ENCODE assay signal across 40 cellular contexts in genomic region chr2:32723467-32724079, GRCh38.
"Had no signal": no experiment of that assay in that cellular context is flagged by ENCODE, and none has a peak within 500 bp of the region (broad histone marks: within the 10 kb centered on the region; RNA-seq: fewer than 3 reads in every experiment).

No MANE protein-coding gene starts in this region.

- H3K4me1 ChIP-seq: breast epithelium had no signal

- H3K9me3 ChIP-seq: adrenal gland, ascending aorta, body of pancreas, breast epithelium had no signal

- H3K9me3 Mint-ChIP-seq: activated naive CD4-positive, alpha-beta T cell treated with anti-CD3 and anti-CD28 coated beads, Interleukin-2, amount 50 U/mL, for 24 hours; activated naive CD4-positive, alpha-beta T cell treated with anti-CD3 and anti-CD28 coated beads, Interleukin-2, amount 50 U/mL, for 72 hours; activated T-cell treated with anti-CD3 and anti-CD28 coated beads, Interleukin-2, amount 50 U/mL, for 4 hours; activated T-helper 2 cell treated with anti-CD3 and anti-CD28 coated beads, Interferon-gamma antibody, Interleukin-2, Interleukin-4, amounts not matched to agents 10 μg/mL and 5 μg/mL and 100 μg/mL, durations not matched to agents 14 hours and 24 hours and 36 hours; central memory CD8-positive, alpha-beta T cell had no signal

- H3K4me3 Mint-ChIP-seq: activated naive CD4-positive, alpha-beta T cell treated with anti-CD3 and anti-CD28 coated beads for 36 hours; activated naive CD4-positive, alpha-beta T cell treated with anti-CD3 and anti-CD28 coated beads, Interleukin-2, amount 10 ng/mL, durations not matched to agents 7 days and 5 days; activated naive CD4-positive, alpha-beta T cell treated with anti-CD3 and anti-CD28 coated beads, Interleukin-2, amount 50 U/mL, for 24 hours; activated naive CD8-positive, alpha-beta T cell; activated naive CD8-positive, alpha-beta T cell treated with anti-CD3 and anti-CD28 coated beads for 36 hours; activated naive CD8-positive, alpha-beta T cell treated with anti-CD3 and anti-CD28 coated beads, Interleukin-2, amount 10 ng/mL, durations not matched to agents 7 days and 5 days; activated naive CD8-positive, alpha-beta T cell treated with anti-CD3 and anti-CD28 coated beads, Interleukin-2, amount 50 U/mL, for 24 hours; activated T-cell treated with anti-CD3 and anti-CD28 coated beads, Interleukin-2, amount 50 U/mL, for 24 hours; activated T-cell treated with anti-CD3 and anti-CD28 coated beads, Interleukin-2, amount 50 U/mL, for 4 hours; activated T-cell treated with anti-CD3 and anti-CD28 coated beads, Interleukin-2, amount 50 U/mL, for 72 hours; activated T-helper 1 cell treated with anti-CD3 and anti-CD28 coated beads, Interleukin-12 subunit alpha, Interleukin-12 subunit beta, Interleukin-2, Interleukin-4 antibody, amounts not matched to agents 30 ng/mL and 10 ng/mL and 1 ng/mL, durations not matched to agents 14 hours and 24 hours and 36 hours; activated T-helper 17 cell treated with anti-CD3 and anti-CD28 coated beads, Interleukin-2, amount 50 U/mL, for 72 hours; brain; central memory CD8-positive, alpha-beta T cell had no signal

- ATAC-seq: activated naive CD4-positive, alpha-beta T cell treated with anti-CD3 and anti-CD28 coated beads, Interleukin-2, amount 50 U/mL, for 72 hours; activated naive CD8-positive, alpha-beta T cell treated with anti-CD3 and anti-CD28 coated beads, Interleukin-2, amount 50 U/mL, for 24 hours; activated T-cell treated with anti-CD3 and anti-CD28 coated beads, Interleukin-2, amount 50 U/mL, for 4 hours; activated T-cell treated with anti-CD3 and anti-CD28 coated beads, Interleukin-2, amount 50 U/mL, for 72 hours; activated T-helper 17 cell treated with anti-CD3 and anti-CD28 coated beads, Interleukin-2, amount 50 U/mL, for 72 hours; body of pancreas had no signal

- H3K4me1 Mint-ChIP-seq: activated naive CD4-positive, alpha-beta T cell treated with anti-CD3 and anti-CD28 coated beads, Interleukin-2, amount 50 U/mL, for 24 hours; activated naive CD8-positive, alpha-beta T cell treated with anti-CD3 and anti-CD28 coated beads for 36 hours; activated naive CD8-positive, alpha-beta T cell treated with anti-CD3 and anti-CD28 coated beads, Interleukin-2, amount 10 ng/mL, durations not matched to agents 7 days and 5 days; activated naive CD8-positive, alpha-beta T cell treated with anti-CD3 and anti-CD28 coated beads, Interleukin-2, amount 50 U/mL, for 24 hours had no signal

- H3K27me3 ChIP-seq: adrenal gland, ascending aorta, body of pancreas, brain microvascular endothelial cell, breast epithelium, cardiac muscle cell had no signal

- FAIRE-seq: astrocyte, bronchial epithelial cell had no signal

- H3K4me3 ChIP-seq: adrenal gland, ascending aorta, body of pancreas, breast epithelium, cardiac muscle cell had no signal

- H3K36me3 ChIP-seq: adrenal gland, brain microvascular endothelial cell, breast epithelium, cardiac muscle cell had no signal

- H3K27ac Mint-ChIP-seq: activated naive CD4-positive, alpha-beta T cell treated with anti-CD3 and anti-CD28 coated beads for 36 hours; activated naive CD4-positive, alpha-beta T cell treated with anti-CD3 and anti-CD28 coated beads, Interleukin-2, amount 10 ng/mL, durations not matched to agents 7 days and 5 days; activated naive CD4-positive, alpha-beta T cell treated with anti-CD3 and anti-CD28 coated beads, Interleukin-2, amount 50 U/mL, for 24 hours; activated naive CD4-positive, alpha-beta T cell treated with anti-CD3 and anti-CD28 coated beads, Interleukin-2, amount 50 U/mL, for 72 hours; activated naive CD8-positive, alpha-beta T cell; activated naive CD8-positive, alpha-beta T cell treated with anti-CD3 and anti-CD28 coated beads for 36 hours; activated naive CD8-positive, alpha-beta T cell treated with anti-CD3 and anti-CD28 coated beads, Interleukin-2, amount 10 ng/mL, durations not matched to agents 7 days and 5 days; activated naive CD8-positive, alpha-beta T cell treated with anti-CD3 and anti-CD28 coated beads, Interleukin-2, amount 50 U/mL, for 24 hours; activated T-cell treated with anti-CD3 and anti-CD28 coated beads, Interleukin-2, amount 50 U/mL, for 24 hours; activated T-cell treated with anti-CD3 and anti-CD28 coated beads, Interleukin-2, amount 50 U/mL, for 72 hours; activated T-helper 1 cell treated with anti-CD3 and anti-CD28 coated beads, Interleukin-12 subunit alpha, Interleukin-12 subunit beta, Interleukin-2, Interleukin-4 antibody, amounts not matched to agents 30 ng/mL and 10 ng/mL and 1 ng/mL, durations not matched to agents 14 hours and 24 hours and 36 hours; activated T-helper 17 cell treated with anti-CD3 and anti-CD28 coated beads, Interleukin-2, amount 50 U/mL, for 72 hours; activated T-helper 2 cell treated with anti-CD3 and anti-CD28 coated beads, Interferon-gamma antibody, Interleukin-2, Interleukin-4, amounts not matched to agents 10 μg/mL and 5 μg/mL and 100 μg/mL, durations not matched to agents 14 hours and 24 hours and 36 hours; brain had no signal

- H3K27me3 Mint-ChIP-seq: activated naive CD4-positive, alpha-beta T cell treated with anti-CD3 and anti-CD28 coated beads, Interleukin-2, amount 10 ng/mL, durations not matched to agents 7 days and 5 days; activated naive CD4-positive, alpha-beta T cell treated with anti-CD3 and anti-CD28 coated beads, Interleukin-2, amount 50 U/mL, for 24 hours; activated naive CD8-positive, alpha-beta T cell; activated naive CD8-positive, alpha-beta T cell treated with anti-CD3 and anti-CD28 coated beads for 36 hours; activated naive CD8-positive, alpha-beta T cell treated with anti-CD3 and anti-CD28 coated beads, Interleukin-2, amount 10 ng/mL, durations not matched to agents 7 days and 5 days; activated naive CD8-positive, alpha-beta T cell treated with anti-CD3 and anti-CD28 coated beads, Interleukin-2, amount 50 U/mL, for 24 hours; activated T-cell treated with anti-CD3 and anti-CD28 coated beads, Interleukin-2, amount 50 U/mL, for 24 hours; activated T-helper 17 cell treated with anti-CD3 and anti-CD28 coated beads, Interleukin-2, amount 50 U/mL, for 72 hours; central memory CD8-positive, alpha-beta T cell had no signal

- H3K27ac ChIP-seq: adrenal gland, ascending aorta, body of pancreas, brain microvascular endothelial cell, breast epithelium, cardiac muscle cell had no signal

- DNase-seq: activated effector memory CD4-positive, alpha-beta T cell treated with anti-CD3 and anti-CD28 coated beads, Interleukin-2, amount 50 U/mL, for 16 hours; activated effector memory CD4-positive, alpha-beta T cell treated with Interleukin-2 at 50 U/mL for 16 hours; activated gamma-delta T cell; activated gamma-delta T cell treated with Interleukin-2 at 50 U/mL for 16 hours; activated naive CD4-positive, alpha-beta T cell; activated naive CD4-positive, alpha-beta T cell treated with anti-CD3 and anti-CD28 coated beads for 36 hours; activated naive CD4-positive, alpha-beta T cell treated with anti-CD3 and anti-CD28 coated beads, Interleukin-2, amount 10 ng/mL, durations not matched to agents 7 days and 5 days; activated naive CD4-positive, alpha-beta T cell treated with anti-CD3 and anti-CD28 coated beads, Interleukin-2, amount 50 U/mL, for 16 hours; activated naive CD4-positive, alpha-beta T cell treated with Interleukin-2 at 50 U/mL for 16 hours; activated naive CD8-positive, alpha-beta T cell treated with anti-CD3 and anti-CD28 coated beads for 36 hours; activated naive CD8-positive, alpha-beta T cell treated with anti-CD3 and anti-CD28 coated beads, Interleukin-2, amount 10 ng/mL, durations not matched to agents 7 days and 5 days; activated naive CD8-positive, alpha-beta T cell treated with anti-CD3 and anti-CD28 coated beads, Interleukin-2, amount 50 U/mL, for 24 hours; activated T-cell treated with anti-CD3 and anti-CD28 coated beads, Interleukin-2, amount 50 U/mL, for 1 hour; activated T-cell treated with anti-CD3 and anti-CD28 coated beads, Interleukin-2, amount 50 U/mL, for 24 hours; activated T-cell treated with anti-CD3 and anti-CD28 coated beads, Interleukin-2, amount 50 U/mL, for 4 hours; activated T-cell treated with anti-CD3 and anti-CD28 coated beads, Interleukin-2, amount 50 U/mL, for 48 hours; activated T-cell treated with anti-CD3 and anti-CD28 coated beads, Interleukin-2, amount 50 U/mL, for 72 hours; adrenal gland; amniotic stem cell; amygdala; anterior cingulate cortex; aorta; body of pancreas; brain microvascular endothelial cell; caudate nucleus; central memory CD4-positive, alpha-beta T cell; cerebellar nuclear complex had no signal
